Comparison of ENCODE assay signal across 1 cellular context in genomic region chr11:20387262-20388095, GRCh38.
TF ChIP-seq lines count a peak whose summit lies in the region.

TSS of gene PRMT3 (plus strand) at chr11:20387716. CDS start at chr11:20387747, 31 bp downstream.

TF ChIP-seq in K562, 482 proteins besides CTCF, POLR2A, EP300 and RAD21 (continued from another document and continues in another):
- 0 out of 2 replicates have a peak, but pooled peaks have one; percentile 14 for TF ChIP-seq CBX1 (IDR thresholded peaks at IDR 0.05; ENCODE audit: low read depth)
- peak; percentile 37; the same call in 1 of the 2 replicates for TF ChIP-seq CBFB (CRISPR knock-in tag; IDR thresholded peaks at IDR 0.05)
- TF ChIP-seq DIDO1 (tag; IDR thresholded peaks at IDR 0.05; ENCODE audit: low read depth): peak; percentile 65; the same call in 1 of the 2 replicates
- no peak for TF ChIP-seq HNRNPK (IDR thresholded peaks at IDR 0.05; ENCODE audit: low read depth, low read length, poor library complexity, severe bottlenecking)
- TF ChIP-seq, protein P1, sequence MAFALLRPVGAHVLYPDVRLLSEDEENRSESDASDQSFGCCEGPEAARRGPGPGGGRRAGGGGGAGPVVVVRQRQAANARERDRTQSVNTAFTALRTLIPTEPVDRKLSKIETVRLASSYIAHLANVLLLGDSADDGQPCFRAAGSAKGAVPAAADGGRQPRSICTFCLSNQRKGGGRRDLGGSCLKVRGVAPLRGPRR (CRISPR knock-in tag; IDR thresholded peaks at IDR 0.05): no peak
- 0 out of 2 replicates have a peak, but pooled peaks have one; percentile 80 for TF ChIP-seq ZNF165 (CRISPR knock-in tag; IDR thresholded peaks at IDR 0.05; ENCODE audit: borderline replicate concordance)
- TF ChIP-seq, protein P2, sequence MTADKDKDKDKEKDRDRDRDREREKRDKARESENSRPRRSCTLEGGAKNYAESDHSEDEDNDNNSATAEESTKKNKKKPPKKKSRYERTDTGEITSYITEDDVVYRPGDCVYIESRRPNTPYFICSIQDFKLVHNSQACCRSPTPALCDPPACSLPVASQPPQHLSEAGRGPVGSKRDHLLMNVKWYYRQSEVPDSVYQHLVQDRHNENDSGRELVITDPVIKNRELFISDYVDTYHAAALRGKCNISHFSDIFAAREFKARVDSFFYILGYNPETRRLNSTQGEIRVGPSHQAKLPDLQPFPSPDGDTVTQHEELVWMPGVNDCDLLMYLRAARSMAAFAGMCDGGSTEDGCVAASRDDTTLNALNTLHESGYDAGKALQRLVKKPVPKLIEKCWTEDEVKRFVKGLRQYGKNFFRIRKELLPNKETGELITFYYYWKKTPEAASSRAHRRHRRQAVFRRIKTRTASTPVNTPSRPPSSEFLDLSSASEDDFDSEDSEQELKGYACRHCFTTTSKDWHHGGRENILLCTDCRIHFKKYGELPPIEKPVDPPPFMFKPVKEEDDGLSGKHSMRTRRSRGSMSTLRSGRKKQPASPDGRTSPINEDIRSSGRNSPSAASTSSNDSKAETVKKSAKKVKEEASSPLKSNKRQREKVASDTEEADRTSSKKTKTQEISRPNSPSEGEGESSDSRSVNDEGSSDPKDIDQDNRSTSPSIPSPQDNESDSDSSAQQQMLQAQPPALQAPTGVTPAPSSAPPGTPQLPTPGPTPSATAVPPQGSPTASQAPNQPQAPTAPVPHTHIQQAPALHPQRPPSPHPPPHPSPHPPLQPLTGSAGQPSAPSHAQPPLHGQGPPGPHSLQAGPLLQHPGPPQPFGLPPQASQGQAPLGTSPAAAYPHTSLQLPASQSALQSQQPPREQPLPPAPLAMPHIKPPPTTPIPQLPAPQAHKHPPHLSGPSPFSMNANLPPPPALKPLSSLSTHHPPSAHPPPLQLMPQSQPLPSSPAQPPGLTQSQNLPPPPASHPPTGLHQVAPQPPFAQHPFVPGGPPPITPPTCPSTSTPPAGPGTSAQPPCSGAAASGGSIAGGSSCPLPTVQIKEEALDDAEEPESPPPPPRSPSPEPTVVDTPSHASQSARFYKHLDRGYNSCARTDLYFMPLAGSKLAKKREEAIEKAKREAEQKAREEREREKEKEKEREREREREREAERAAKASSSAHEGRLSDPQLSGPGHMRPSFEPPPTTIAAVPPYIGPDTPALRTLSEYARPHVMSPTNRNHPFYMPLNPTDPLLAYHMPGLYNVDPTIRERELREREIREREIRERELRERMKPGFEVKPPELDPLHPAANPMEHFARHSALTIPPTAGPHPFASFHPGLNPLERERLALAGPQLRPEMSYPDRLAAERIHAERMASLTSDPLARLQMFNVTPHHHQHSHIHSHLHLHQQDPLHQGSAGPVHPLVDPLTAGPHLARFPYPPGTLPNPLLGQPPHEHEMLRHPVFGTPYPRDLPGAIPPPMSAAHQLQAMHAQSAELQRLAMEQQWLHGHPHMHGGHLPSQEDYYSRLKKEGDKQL (CRISPR knock-in tag; IDR thresholded peaks at IDR 0.05; ENCODE audit: borderline replicate concordance): no peak
- TF ChIP-seq ZNF609 (CRISPR knock-in tag; IDR thresholded peaks at IDR 0.05; ENCODE audit: borderline replicate concordance): no peak
- TF ChIP-seq CCNT2 (IDR thresholded peaks at IDR 0.05; ENCODE audit: borderline replicate concordance, extremely low read depth, insufficient read length, low read depth, low read length): peak; percentile 74
- TF ChIP-seq OTX1 (CRISPR knock-in tag; IDR thresholded peaks at IDR 0.05): peak; percentile 87; the same call in 1 of the 2 replicates
- no peak for TF ChIP-seq ZNF586 (CRISPR knock-in tag; conservative IDR thresholded peaks at IDR 0.05)
- no peak; the same call in 1 of the 2 replicates for TF ChIP-seq SMARCA4 (IDR thresholded peaks at IDR 0.05)
- peak; percentile 98 for TF ChIP-seq TOE1 (IDR thresholded peaks at IDR 0.05; ENCODE audit: borderline replicate concordance)
- TF ChIP-seq TOE1 (CRISPR knock-in tag; IDR thresholded peaks at IDR 0.05; ENCODE audit: borderline replicate concordance, low read depth): peak; percentile 11; the same call in 1 of the 2 replicates
- no peak for TF ChIP-seq PRMT5 (CRISPR knock-in tag; IDR thresholded peaks at IDR 0.05)
- TF ChIP-seq, protein P3, sequence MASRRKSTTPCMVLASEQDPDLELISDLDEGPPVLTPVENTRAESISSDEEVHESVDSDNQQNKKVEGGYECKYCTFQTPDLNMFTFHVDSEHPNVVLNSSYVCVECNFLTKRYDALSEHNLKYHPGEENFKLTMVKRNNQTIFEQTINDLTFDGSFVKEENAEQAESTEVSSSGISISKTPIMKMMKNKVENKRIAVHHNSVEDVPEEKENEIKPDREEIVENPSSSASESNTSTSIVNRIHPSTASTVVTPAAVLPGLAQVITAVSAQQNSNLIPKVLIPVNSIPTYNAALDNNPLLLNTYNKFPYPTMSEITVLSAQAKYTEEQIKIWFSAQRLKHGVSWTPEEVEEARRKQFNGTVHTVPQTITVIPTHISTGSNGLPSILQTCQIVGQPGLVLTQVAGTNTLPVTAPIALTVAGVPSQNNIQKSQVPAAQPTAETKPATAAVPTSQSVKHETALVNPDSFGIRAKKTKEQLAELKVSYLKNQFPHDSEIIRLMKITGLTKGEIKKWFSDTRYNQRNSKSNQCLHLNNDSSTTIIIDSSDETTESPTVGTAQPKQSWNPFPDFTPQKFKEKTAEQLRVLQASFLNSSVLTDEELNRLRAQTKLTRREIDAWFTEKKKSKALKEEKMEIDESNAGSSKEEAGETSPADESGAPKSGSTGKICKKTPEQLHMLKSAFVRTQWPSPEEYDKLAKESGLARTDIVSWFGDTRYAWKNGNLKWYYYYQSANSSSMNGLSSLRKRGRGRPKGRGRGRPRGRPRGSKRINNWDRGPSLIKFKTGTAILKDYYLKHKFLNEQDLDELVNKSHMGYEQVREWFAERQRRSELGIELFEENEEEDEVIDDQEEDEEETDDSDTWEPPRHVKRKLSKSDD (conservative IDR thresholded peaks at IDR 0.05; ENCODE audit: low read length): peak; percentile 79; the same call in 1 of the 2 replicates
- TF ChIP-seq AFF4 (CRISPR knock-in tag; IDR thresholded peaks at IDR 0.05): peak; percentile 72
- TF ChIP-seq YY1 (IDR thresholded peaks at IDR 0.05; ENCODE audit: borderline replicate concordance in 1 of 3, control insufficient read depth in 1 of 3, extremely low read depth in 1 of 3, insufficient read depth in 3 of 3, insufficient read length in 1 of 3, insufficient replicate concordance in 2 of 3, low read depth in 1 of 3, low read length in 2 of 3): peak in 1 of 3 experiments; percentile 18
- no peak for TF ChIP-seq ID3 (CRISPR knock-in tag; IDR thresholded peaks at IDR 0.05)
- peak; percentile 31; the same call in 1 of the 2 replicates for TF ChIP-seq ID3 (tag; IDR thresholded peaks at IDR 0.05)
- TF ChIP-seq, protein P4, sequence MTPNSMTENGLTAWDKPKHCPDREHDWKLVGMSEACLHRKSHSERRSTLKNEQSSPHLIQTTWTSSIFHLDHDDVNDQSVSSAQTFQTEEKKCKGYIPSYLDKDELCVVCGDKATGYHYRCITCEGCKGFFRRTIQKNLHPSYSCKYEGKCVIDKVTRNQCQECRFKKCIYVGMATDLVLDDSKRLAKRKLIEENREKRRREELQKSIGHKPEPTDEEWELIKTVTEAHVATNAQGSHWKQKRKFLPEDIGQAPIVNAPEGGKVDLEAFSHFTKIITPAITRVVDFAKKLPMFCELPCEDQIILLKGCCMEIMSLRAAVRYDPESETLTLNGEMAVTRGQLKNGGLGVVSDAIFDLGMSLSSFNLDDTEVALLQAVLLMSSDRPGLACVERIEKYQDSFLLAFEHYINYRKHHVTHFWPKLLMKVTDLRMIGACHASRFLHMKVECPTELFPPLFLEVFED (CRISPR knock-in tag; conservative IDR thresholded peaks at IDR 0.05): peak; percentile 10; the same call in 1 of the 2 replicates
- TF ChIP-seq CHD4 (IDR thresholded peaks at IDR 0.05; ENCODE audit: insufficient read depth, insufficient replicate concordance, low read depth, low read length, poor library complexity, severe bottlenecking): no peak
- TF ChIP-seq TEAD4 (IDR thresholded peaks at IDR 0.05; ENCODE audit: low read length): no peak
- 0 out of 2 replicates have a peak, but pooled peaks have one; percentile 55 for TF ChIP-seq TEAD4 (CRISPR knock-in tag; IDR thresholded peaks at IDR 0.05; ENCODE audit: borderline replicate concordance)
- no peak for TF ChIP-seq ARHGAP35 (IDR thresholded peaks at IDR 0.05; ENCODE audit: partially characterized antibody)
- no peak for TF ChIP-seq MCM2 (IDR thresholded peaks at IDR 0.05; ENCODE audit: low read depth)
- TF ChIP-seq ZNF830 (CRISPR knock-in tag; IDR thresholded peaks at IDR 0.05): no peak
- 0 out of 2 replicates have a peak, but pooled peaks have one; percentile 12 for TF ChIP-seq FOXK1 (CRISPR knock-in tag; IDR thresholded peaks at IDR 0.05; ENCODE audit: borderline replicate concordance)
- TF ChIP-seq HOXB6 (CRISPR knock-in tag; IDR thresholded peaks at IDR 0.05; ENCODE audit: borderline replicate concordance): no peak
- peak; percentile 75 for TF ChIP-seq ZBTB2 (IDR thresholded peaks at IDR 0.05)
- TF ChIP-seq CHCHD3 (CRISPR knock-in tag; IDR thresholded peaks at IDR 0.05): no peak
- TF ChIP-seq MAZ (CRISPR knock-in tag; conservative IDR thresholded peaks at IDR 0.05 in 1 of 2, IDR thresholded peaks at IDR 0.05 in 1 of 2): peak; percentile 86 to 89
- peak; percentile 58; the same call in 1 of the 2 replicates for TF ChIP-seq ATF3 (IDR thresholded peaks at IDR 0.05)
- no peak for TF ChIP-seq ATF3 (CRISPR knock-in tag; conservative IDR thresholded peaks at IDR 0.05)
